ENCODE assay signal across 23 cellular contexts in the genomic region with DNA sequence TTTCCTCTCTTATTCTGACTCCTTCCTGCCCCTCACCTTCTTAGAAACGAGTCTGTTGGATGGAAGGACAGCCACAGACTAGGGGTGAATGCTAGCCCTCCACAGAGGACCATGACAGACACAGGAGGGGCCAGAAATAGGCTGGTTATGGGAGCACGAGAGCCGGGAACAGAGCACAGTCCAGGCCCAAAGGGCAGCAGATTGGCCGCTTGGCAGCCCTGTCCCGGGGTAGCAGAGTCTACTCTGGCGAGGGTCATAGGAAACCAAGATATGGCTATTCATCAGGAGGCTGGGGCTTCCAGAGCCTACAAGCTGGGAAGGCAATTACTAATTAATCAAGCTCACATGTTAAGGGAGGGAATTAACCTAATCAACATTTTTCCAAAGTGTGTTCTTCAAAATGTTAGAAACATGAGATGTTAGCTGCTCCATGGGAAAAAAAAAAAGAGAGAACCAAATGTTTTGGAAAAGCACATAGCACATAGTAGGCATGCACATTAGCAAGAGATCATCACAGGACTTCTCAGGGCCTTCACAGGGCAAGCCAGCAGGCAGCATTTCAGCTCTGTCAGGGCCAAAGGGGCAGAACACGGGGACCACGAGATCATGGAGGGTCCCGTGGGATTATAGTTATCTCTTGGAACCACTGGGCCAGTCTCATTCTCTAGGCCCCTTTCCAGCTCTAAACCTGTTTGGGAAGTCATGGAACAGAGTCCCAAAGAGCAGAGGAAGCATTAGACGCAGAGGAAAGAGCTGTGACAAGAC. TPM values are rescaled to one million over a fixed set of nuclear protein-coding genes. Genes with fewer than 3 reads are reported as not detected.
DNase-seq lines count a peak whose midpoint lies in the region; ATAC-seq, FAIRE-seq and TF ChIP-seq lines count a peak whose summit lies in the region.
"Had no signal": no experiment of that assay in that cellular context is flagged by ENCODE, and none has a peak within 500 bp of the region (broad histone marks: within the 10 kb centered on the region; RNA-seq: fewer than 3 reads in every experiment).

No MANE protein-coding gene starts in this region.

- H3K4me2 ChIP-seq in K562 (ENCODE audit: insufficient read depth, low read length): no peak overlapping the region
- H3K4me2 ChIP-seq: SK-N-SH had no signal

- no peaks in the 10 kb centered on the region for H3K4me1 Mint-ChIP-seq in Caco-2 (ENCODE audit: low read depth, unreplicated experiment)
- H3K4me1 Mint-ChIP-seq: activated naive CD8-positive, alpha-beta T cell treated with anti-CD3 and anti-CD28 coated beads, Interleukin-2, amount 50 U/mL, for 24 hours had no signal

- no peaks in the 10 kb centered on the region for H3K36me3 Mint-ChIP-seq in Caco-2 (ENCODE audit: insufficient read depth, unreplicated experiment)
- H3K36me3 Mint-ChIP-seq: CD8-positive, alpha-beta memory T cell had no signal

- H3K9ac ChIP-seq in K562 (ENCODE audit: insufficient read depth in 1 of 2, low read depth in 2 of 2, low read length in 2 of 2): no peak overlapping the region
- H3K9ac ChIP-seq: SK-N-SH had no signal

- ATAC-seq in K562: no peak
- ATAC-seq in left ventricle myocardium superior: peak; percentile 25
- ATAC-seq in sciatic nerve: no peak
- ATAC-seq: activated naive CD8-positive, alpha-beta T cell treated with anti-CD3 and anti-CD28 coated beads, Interleukin-2, amount 50 U/mL, for 24 hours; lower lobe of right lung had no signal

- DNase-seq in GM12892 (ENCODE audit: insufficient read length) (no peak), K562 (ENCODE audit: extremely low read depth in 1 of 4, low spot score in 3 of 4) (no peak), left ventricle myocardium superior (no peak), sciatic nerve (ENCODE audit: low spot score) (peak; percentile 33), thyroid gland (no peak), Caco-2 (no peak), NOMO-1 treated with DMSO at 0.1 percent for 48 hours (lab: John Stamatoyannopoulos, UW; ENCODE audit: unreplicated experiment) (no peak)
- DNase-seq in activated naive CD4-positive, alpha-beta T cell treated with Interleukin-2 at 50 U/mL for 16 hours: no peak
- DNase-seq: activated CD4-positive, alpha-beta T cell treated with anti-CD3 and anti-CD28 coated beads for 1 hour; activated naive CD8-positive, alpha-beta T cell treated with anti-CD3 and anti-CD28 coated beads, Interleukin-2, amount 50 U/mL, for 24 hours; brain microvascular endothelial cell; CD8-positive, alpha-beta memory T cell; DMS79; lower lobe of right lung; NCI-H1105; NCI-H524; SK-N-SH; stimulated activated CD4-positive, alpha-beta T cell treated with anti-CD3 and anti-CD28 coated beads, Interleukin-1b, Interleukin-23, amount 100 ng/mL, for 48 hours; stimulated activated naive CD4-positive, alpha-beta T cell had no signal

- H3K9me3 ChIP-seq in K562 (replicated peaks; ENCODE audit: control insufficient read depth, insufficient read depth, low read depth, low read length) (no peaks in the 10 kb centered on the region), thyroid gland (no peaks in the 10 kb centered on the region), Caco-2 (no peaks in the 10 kb centered on the region)
- H3K9me3 ChIP-seq: lower lobe of right lung, SK-N-SH, tibial artery had no signal

- CTCF ChIA-PET in K562 (lab: Yijun Ruan, JAX; ENCODE audit: low intra/inter-chr PET ratio): no interaction called here
- CTCF ChIA-PET in Caco-2 (lab: Charles Lee): no interaction called here

- in situ Hi-C loops in K562 (cut with MboI): no loop called here

- H3K9me1 ChIP-seq in K562 (ENCODE audit: control insufficient read depth, insufficient read depth, low read length): no peaks in the 10 kb centered on the region

- H4K20me1 ChIP-seq in K562 (replicated peaks; ENCODE audit: control insufficient read depth, insufficient read depth, low read length): no peaks in the 10 kb centered on the region; the same call in 1 of the 2 replicates

- no peak overlapping the region for H2AFZ ChIP-seq in K562 (ENCODE audit: low read depth, low read length)

- FAIRE-seq in GM12892 (lab: Jason Lieb, UNC) (peak; percentile 17), K562 (lab: Jason Lieb, UNC) (no peak)
- FAIRE-seq: islet of Langerhans had no signal

- H3K27me3 ChIP-seq in K562 (ENCODE audit: control insufficient read depth in 2 of 2, insufficient read depth in 2 of 2, low read length in 2 of 2): no peaks in the 10 kb centered on the region; a peak in 1 of 5 replicates
- H3K27me3 ChIP-seq in thyroid gland: no peaks in the 10 kb centered on the region
- H3K27me3 ChIP-seq in Caco-2 (replicated peaks; ENCODE audit: control insufficient read depth, insufficient read depth, low read length): no peaks in the 10 kb centered on the region
- H3K27me3 ChIP-seq: brain microvascular endothelial cell, tibial artery had no signal

- 14% methylated on average over 7 of the region's 10 CpGs for WGBS in K562 (ENCODE audit: insufficient coverage, low coverage, missing lambda C conversion rate)
- WGBS in thyroid gland, 2 donors: 71 to 76% methylated on average over 10 of the region's 10 CpGs

- no peak overlapping the region for H3K27ac ChIP-seq in K562 (ENCODE audit: extremely low read depth, low read depth, low read length)
- no peak overlapping the region for H3K27ac ChIP-seq in thyroid gland
- H3K27ac ChIP-seq: brain microvascular endothelial cell, lower lobe of right lung, tibial artery had no signal

- TF ChIP-seq CTCF in K562 (IDR thresholded peaks at IDR 0.05 in 2 of 3, conservative IDR thresholded peaks at IDR 0.05 in 1 of 3; ENCODE audit: insufficient read depth in 2 of 3, low read depth in 1 of 3, low read length in 3 of 3): no peak
- TF ChIP-seq CTCF in thyroid gland (IDR thresholded peaks at IDR 0.05): no peak
- TF ChIP-seq CTCF in Caco-2 (IDR thresholded peaks at IDR 0.05; ENCODE audit: insufficient read depth in 1 of 2, low read depth in 1 of 2, low read length in 1 of 2, severe bottlenecking in 1 of 2, unreplicated experiment in 1 of 2): no peak

- no peaks in the 10 kb centered on the region for H3K9me3 Mint-ChIP-seq in Caco-2 (ENCODE audit: unreplicated experiment)
- H3K9me3 Mint-ChIP-seq: activated naive CD8-positive, alpha-beta T cell treated with anti-CD3 and anti-CD28 coated beads, Interleukin-2, amount 50 U/mL, for 24 hours; activated T-helper 2 cell treated with anti-CD3 and anti-CD28 coated beads, Interferon-gamma antibody, Interleukin-2, Interleukin-4, amounts not matched to agents 10 μg/mL and 5 μg/mL and 100 μg/mL, durations not matched to agents 14 hours and 24 hours and 36 hours; CD8-positive, alpha-beta memory T cell had no signal

- no peaks in the 10 kb centered on the region for H3K36me3 ChIP-seq in K562 (ENCODE audit: control insufficient read depth, insufficient read depth, low read length)
- H3K36me3 ChIP-seq in thyroid gland: no peaks in the 10 kb centered on the region
- H3K36me3 ChIP-seq in Caco-2 (ENCODE audit: control insufficient read depth, insufficient read depth, low read length): no peaks in the 10 kb centered on the region
- H3K36me3 ChIP-seq: brain microvascular endothelial cell, lower lobe of right lung, tibial artery had no signal

- TF ChIP-seq EP300 in K562 (IDR thresholded peaks at IDR 0.05; ENCODE audit: low read length): no peak

- H3K4me1 ChIP-seq in K562 (replicated peaks in 1 of 2; ENCODE audit: control insufficient read depth in 2 of 2, insufficient read depth in 2 of 2, low read length in 2 of 2) (peaks cover 0 to 11% of the 10 kb centered on the region in 2 experiments; a peak in 4 of 5 replicates), thyroid gland (peaks cover 7 to 23% of the 10 kb centered on the region in 2 donors), Caco-2 (peaks cover 15% of the 10 kb centered on the region)

- no peaks in the 10 kb centered on the region for H3K79me2 ChIP-seq in K562 (ENCODE audit: control insufficient read depth, insufficient read depth, low read length)

- no TSS peak for BruUV-seq in K562 (replicated peaks; lab: Mats Ljungman, UMichigan)
- no TSS peak for BruUV-seq in Caco-2 (replicated peaks; lab: Mats Ljungman, UMichigan)

- intact Hi-C loops in K562 (cut with micrococcal nuclease) (no loop called here), left ventricle myocardium superior (cut with micrococcal nuclease) (no loop called here), sciatic nerve (cut with DNase I) (no loop called here), thyroid gland (cut with DNase I) (loop anchor here (2.0 kb wide), 1 partner anchor 15 kb away; no protein-coding TSS in a partner anchor), Caco-2 (cut with micrococcal nuclease; ENCODE audit: unreplicated experiment) (no loop called here)

- TF ChIP-seq POLR2A in GM12892 (IDR thresholded peaks at IDR 0.05; ENCODE audit: low read depth, low read length) (no peak), K562 (conservative IDR thresholded peaks at IDR 0.05) (no peak), thyroid gland (IDR thresholded peaks at IDR 0.05) (no peak)

- POLR2A ChIA-PET in K562 (lab: Yijun Ruan, JAX): interaction anchor here (0.6 to 1.0 kb wide), 2 partner anchors 27 to 32 kb away, joined by 3 read pairs; no protein-coding TSS in a partner anchor
- POLR2A ChIA-PET in Caco-2 (lab: Charles Lee): no interaction called here

- no peak for TF ChIP-seq RAD21 in K562 (CRISPR knock-in tag; conservative IDR thresholded peaks at IDR 0.05 in 1 of 2, IDR thresholded peaks at IDR 0.05 in 1 of 2)

- H3K4me3 Mint-ChIP-seq in Caco-2 (ENCODE audit: unreplicated experiment): no peak overlapping the region
- H3K4me3 Mint-ChIP-seq: activated naive CD8-positive, alpha-beta T cell treated with anti-CD3 and anti-CD28 coated beads, Interleukin-2, amount 50 U/mL, for 24 hours; CD8-positive, alpha-beta memory T cell had no signal

- H3K27ac Mint-ChIP-seq in Caco-2 (ENCODE audit: unreplicated experiment): no peak overlapping the region
- H3K27ac Mint-ChIP-seq: activated naive CD8-positive, alpha-beta T cell treated with anti-CD3 and anti-CD28 coated beads, Interleukin-2, amount 50 U/mL, for 24 hours; activated T-helper 2 cell treated with anti-CD3 and anti-CD28 coated beads, Interferon-gamma antibody, Interleukin-2, Interleukin-4, amounts not matched to agents 10 μg/mL and 5 μg/mL and 100 μg/mL, durations not matched to agents 14 hours and 24 hours and 36 hours had no signal

- no peaks in the 10 kb centered on the region for H3K27me3 Mint-ChIP-seq in Caco-2 (ENCODE audit: insufficient read depth, unreplicated experiment)
- H3K27me3 Mint-ChIP-seq: activated naive CD8-positive, alpha-beta T cell treated with anti-CD3 and anti-CD28 coated beads, Interleukin-2, amount 50 U/mL, for 24 hours had no signal

- H3K4me3 ChIP-seq in K562 (no peak overlapping the region), thyroid gland (replicated peaks in 1 of 3) (no peak overlapping the region), Caco-2 (ENCODE audit: low read depth, low read length) (no peak overlapping the region)
- H3K4me3 ChIP-seq: lower lobe of right lung, tibial artery had no signal

RNA-seq across cellular contexts. Expression of gene SEMA3G, which starts 13.3 kb away (rescaled TPM):
- not detected for polyA plus RNA-seq in GM12892 (2012; ENCODE audit: missing spikeins)
- total RNA-seq in K562 (2011; cell fraction: chromatin; rRNA removed; ENCODE audit: low replicate concordance): 0.16 TPM in 1 of 2 replicates, not detected in the other
- total RNA-seq in K562 (2011; cell fraction: nucleolus; rRNA removed): 0.13 and 0.33 TPM in 2 replicates
- total RNA-seq in K562 (2011; cell fraction: nucleoplasm; rRNA removed): 0.29 TPM in 1 of 2 replicates, not detected in the other
- total RNA-seq in K562 (2014; rRNA removed) (0.04 and 0.05 TPM in 2 replicates), K562 (2014; rRNA removed; fragmentation: Illumina TruSeq; extraction: Trizol) (not detected in 2 replicates), K562 (2015; rRNA removed; fragmentation: Illumina TruSeq; extraction: Trizol) (0.04 and 0.11 TPM in 2 replicates), K562 (2021) (0.07 TPM in 1 of 2 replicates, not detected in the other), left ventricle myocardium superior (9.1 TPM), sciatic nerve (38.3 TPM), thyroid gland (10 to 100 TPM in 2 of 4 donors, 1 to 10 TPM in 2; 3.7 to 18.6 (median 11.5) TPM), Caco-2 (2022) (0.28 and 0.32 TPM in 2 replicates)
- polyA plus RNA-seq in K562 (2011; rRNA removed) (0.11 TPM in 1 of 2 replicates, not detected in the other), K562 (2014; fragmentation: Illumina TruSeq; extraction: Trizol) (0.04 TPM in 1 of 2 replicates, not detected in the other), K562 (2014; fragmentation: Nextera tagmentation; extraction: Ambion mirVana) (not detected), K562 (2014; rRNA removed) (not detected in 2 replicates)
- 0.06 TPM in 1 of 2 replicates, not detected in the other for polyA plus RNA-seq in K562 (2011; cell fraction: cytosol; rRNA removed)
- 0.10 and 0.23 TPM in 2 replicates for polyA plus RNA-seq in K562 (2011; cell fraction: nucleus; rRNA removed)
- polyA plus RNA-seq in K562 (2012): 0.03 and 0.04 TPM in 2 replicates
- polyA minus RNA-seq in K562 (2011; rRNA and poly(A)+ RNA removed): not detected in 2 replicates
- polyA minus RNA-seq in K562 (2011; cell fraction: cytosol; rRNA and poly(A)+ RNA removed): not detected in 2 replicates
- polyA minus RNA-seq in K562 (2011; cell fraction: nucleus; rRNA and poly(A)+ RNA removed): 0.13 and 0.22 TPM in 2 replicates
- total RNA-seq: LHCN-M2 had no signal
- polyA plus RNA-seq: CD8-positive, alpha-beta memory T cell had no signal

RNA-seq across cellular contexts. Expression of gene PHF7, which starts 21.2 kb away (rescaled TPM):
- 8.6 TPM for polyA plus RNA-seq in GM12892 (2012; ENCODE audit: missing spikeins)
- total RNA-seq in K562 (2011; cell fraction: chromatin; rRNA removed; ENCODE audit: low replicate concordance): 31.9 and 35.6 TPM in 2 replicates
- 25.5 and 28.0 TPM in 2 replicates for total RNA-seq in K562 (2011; cell fraction: nucleolus; rRNA removed)
- total RNA-seq in K562 (2011; cell fraction: nucleoplasm; rRNA removed): 20.6 and 25.9 TPM in 2 replicates
- total RNA-seq in K562 (2014; rRNA removed) (16.8 and 21.5 TPM in 2 replicates), K562 (2014; rRNA removed; fragmentation: Illumina TruSeq; extraction: Trizol) (12.7 and 18.0 TPM in 2 replicates), K562 (2015; rRNA removed; fragmentation: Illumina TruSeq; extraction: Trizol) (19.0 and 20.2 TPM in 2 replicates), K562 (2021) (16.7 and 19.5 TPM in 2 replicates), left ventricle myocardium superior (13.1 TPM), sciatic nerve (11.4 TPM), thyroid gland (10 to 100 TPM in 2 of 4 donors, 1 to 10 TPM in 2; 3.6 to 14.5 (median 9.5) TPM), Caco-2 (2022) (2.4 and 4.1 TPM in 2 replicates)
- polyA plus RNA-seq in K562 (2011; rRNA removed) (27.5 and 28.3 TPM in 2 replicates), K562 (2014; fragmentation: Illumina TruSeq; extraction: Trizol) (18.3 and 18.4 TPM in 2 replicates), K562 (2014; fragmentation: Nextera tagmentation; extraction: Ambion mirVana) (1 to 10 TPM; 2.4 to 4.1 TPM), K562 (2014; rRNA removed) (28.7 and 29.1 TPM in 2 replicates)
- polyA plus RNA-seq in K562 (2011; cell fraction: cytosol; rRNA removed): 10.7 and 16.3 TPM in 2 replicates
- polyA plus RNA-seq in K562 (2011; cell fraction: nucleus; rRNA removed): 33.0 and 39.3 TPM in 2 replicates
- polyA plus RNA-seq in K562 (2012): 14.0 and 20.6 TPM in 2 replicates
- polyA minus RNA-seq in K562 (2011; rRNA and poly(A)+ RNA removed): 17.5 and 19.1 TPM in 2 replicates
- polyA minus RNA-seq in K562 (2011; cell fraction: cytosol; rRNA and poly(A)+ RNA removed): 7.0 and 9.6 TPM in 2 replicates
- 13.9 and 14.5 TPM in 2 replicates for polyA minus RNA-seq in K562 (2011; cell fraction: nucleus; rRNA and poly(A)+ RNA removed)

RNA-seq across cellular contexts. Expression of gene BAP1, which starts 21.8 kb away (rescaled TPM):
- 51.3 TPM for polyA plus RNA-seq in GM12892 (2012; ENCODE audit: missing spikeins)
- total RNA-seq in K562 (2011; cell fraction: chromatin; rRNA removed; ENCODE audit: low replicate concordance): 67.6 and 158 TPM in 2 replicates
- 94.0 and 97.9 TPM in 2 replicates for total RNA-seq in K562 (2011; cell fraction: nucleolus; rRNA removed)
- total RNA-seq in K562 (2011; cell fraction: nucleoplasm; rRNA removed): 61.2 and 63.2 TPM in 2 replicates
- 60.4 and 69.1 TPM in 2 replicates for total RNA-seq in K562 (2014; rRNA removed)
- total RNA-seq in K562 (2014; rRNA removed; fragmentation: Illumina TruSeq; extraction: Trizol): 21.6 and 25.8 TPM in 2 replicates
- total RNA-seq in K562 (2015; rRNA removed; fragmentation: Illumina TruSeq; extraction: Trizol): 35.4 and 37.5 TPM in 2 replicates
- 64.9 and 66.6 TPM in 2 replicates for total RNA-seq in K562 (2021)
- polyA plus RNA-seq in K562 (2011; rRNA removed): 51.8 and 56.1 TPM in 2 replicates
- polyA plus RNA-seq in K562 (2011; cell fraction: cytosol; rRNA removed): 55.1 and 78.1 TPM in 2 replicates
- polyA plus RNA-seq in K562 (2011; cell fraction: nucleus; rRNA removed): 152 and 164 TPM in 2 replicates
- 55.2 and 58.8 TPM in 2 replicates for polyA plus RNA-seq in K562 (2012)
- polyA plus RNA-seq in K562 (2014; fragmentation: Illumina TruSeq; extraction: Trizol): 37.5 and 48.7 TPM in 2 replicates
- 1 to 10 TPM; 3.4 to 5.4 TPM for polyA plus RNA-seq in K562 (2014; fragmentation: Nextera tagmentation; extraction: Ambion mirVana)
- polyA plus RNA-seq in K562 (2014; rRNA removed): 42.5 and 47.8 TPM in 2 replicates
- polyA minus RNA-seq in K562 (2011; rRNA and poly(A)+ RNA removed): 34.0 and 46.9 TPM in 2 replicates
- 28.6 and 32.7 TPM in 2 replicates for polyA minus RNA-seq in K562 (2011; cell fraction: cytosol; rRNA and poly(A)+ RNA removed)
- 43.1 and 47.4 TPM in 2 replicates for polyA minus RNA-seq in K562 (2011; cell fraction: nucleus; rRNA and poly(A)+ RNA removed)
- total RNA-seq in left ventricle myocardium superior: 57.9 TPM
- 59.5 TPM for total RNA-seq in sciatic nerve
- total RNA-seq in thyroid gland: 10 to 100 TPM; 66.7 to 78.4 (median 73.8) TPM
- total RNA-seq in Caco-2 (2022): 78.9 and 83.4 TPM in 2 replicates

RNA-seq across cellular contexts. Expression of gene TNNC1, which starts 22.2 kb away (rescaled TPM):
- polyA plus RNA-seq in GM12892 (2012; ENCODE audit: missing spikeins): 1.7 TPM
- total RNA-seq in K562 (2011; cell fraction: chromatin; rRNA removed; ENCODE audit: low replicate concordance): 0.65 TPM in 1 of 2 replicates, not detected in the other
- 1.0 and 1.3 TPM in 2 replicates for total RNA-seq in K562 (2011; cell fraction: nucleolus; rRNA removed)
- 2.7 TPM in 1 of 2 replicates, not detected in the other for total RNA-seq in K562 (2011; cell fraction: nucleoplasm; rRNA removed)
- total RNA-seq in K562 (2014; rRNA removed) (0.53 TPM in 1 of 2 replicates, not detected in the other), K562 (2014; rRNA removed; fragmentation: Illumina TruSeq; extraction: Trizol) (not detected in 2 replicates), K562 (2015; rRNA removed; fragmentation: Illumina TruSeq; extraction: Trizol) (not detected in 2 replicates), K562 (2021) (0.47 TPM in 1 of 2 replicates, not detected in the other), left ventricle myocardium superior (8,945 TPM), sciatic nerve (205 TPM), thyroid gland (10 to 100 TPM in 3 of 4 donors, 1 to 10 TPM in 1; 4.0 to 43.5 (median 13.9) TPM), Caco-2 (2022) (36.1 and 40.5 TPM in 2 replicates)
- polyA plus RNA-seq in K562 (2011; rRNA removed) (0.42 and 1.1 TPM in 2 replicates), K562 (2014; fragmentation: Illumina TruSeq; extraction: Trizol) (0.85 TPM in 1 of 2 replicates, not detected in the other), K562 (2014; fragmentation: Nextera tagmentation; extraction: Ambion mirVana) (under 1 TPM; 0.08 to 0.27 TPM), K562 (2014; rRNA removed) (0.78 TPM in 1 of 2 replicates, not detected in the other)
- 0.60 and 1.6 TPM in 2 replicates for polyA plus RNA-seq in K562 (2011; cell fraction: cytosol; rRNA removed)
- 3.3 and 6.2 TPM in 2 replicates for polyA plus RNA-seq in K562 (2011; cell fraction: nucleus; rRNA removed)
- polyA plus RNA-seq in K562 (2012): 0.12 and 0.65 TPM in 2 replicates
- 0.42 and 1.4 TPM in 2 replicates for polyA minus RNA-seq in K562 (2011; rRNA and poly(A)+ RNA removed)
- not detected in 2 replicates for polyA minus RNA-seq in K562 (2011; cell fraction: cytosol; rRNA and poly(A)+ RNA removed)
- polyA minus RNA-seq in K562 (2011; cell fraction: nucleus; rRNA and poly(A)+ RNA removed): 0.44 TPM in 1 of 2 replicates, not detected in the other
- polyA plus RNA-seq: CD8-positive, alpha-beta memory T cell had no signal

RNA-seq across cellular contexts. Expression of gene NISCH, which starts 23.8 kb away (rescaled TPM):
- 19.2 TPM for polyA plus RNA-seq in GM12892 (2012; ENCODE audit: missing spikeins)
- total RNA-seq in K562 (2011; cell fraction: chromatin; rRNA removed; ENCODE audit: low replicate concordance): 205 and 431 TPM in 2 replicates
- total RNA-seq in K562 (2011; cell fraction: nucleolus; rRNA removed): 200 and 220 TPM in 2 replicates
- 158 and 172 TPM in 2 replicates for total RNA-seq in K562 (2011; cell fraction: nucleoplasm; rRNA removed)
- 27.9 and 35.9 TPM in 2 replicates for total RNA-seq in K562 (2014; rRNA removed)
- total RNA-seq in K562 (2014; rRNA removed; fragmentation: Illumina TruSeq; extraction: Trizol): 13.9 and 16.1 TPM in 2 replicates
- 20.7 and 22.2 TPM in 2 replicates for total RNA-seq in K562 (2015; rRNA removed; fragmentation: Illumina TruSeq; extraction: Trizol)
- total RNA-seq in K562 (2021): 36.9 and 43.5 TPM in 2 replicates
- polyA plus RNA-seq in K562 (2011; rRNA removed): 34.6 and 52.5 TPM in 2 replicates
- 31.2 and 33.2 TPM in 2 replicates for polyA plus RNA-seq in K562 (2011; cell fraction: cytosol; rRNA removed)
- 303 and 415 TPM in 2 replicates for polyA plus RNA-seq in K562 (2011; cell fraction: nucleus; rRNA removed)
- 28.8 and 58.0 TPM in 2 replicates for polyA plus RNA-seq in K562 (2012)
- polyA plus RNA-seq in K562 (2014; fragmentation: Illumina TruSeq; extraction: Trizol): 23.4 and 28.3 TPM in 2 replicates
- under 1 TPM; 0.44 to 0.80 TPM for polyA plus RNA-seq in K562 (2014; fragmentation: Nextera tagmentation; extraction: Ambion mirVana)
- polyA plus RNA-seq in K562 (2014; rRNA removed): 37.5 and 42.4 TPM in 2 replicates
- polyA minus RNA-seq in K562 (2011; rRNA and poly(A)+ RNA removed): 35.4 and 47.8 TPM in 2 replicates
- polyA minus RNA-seq in K562 (2011; cell fraction: cytosol; rRNA and poly(A)+ RNA removed): 23.4 and 31.6 TPM in 2 replicates
- 68.9 and 75.8 TPM in 2 replicates for polyA minus RNA-seq in K562 (2011; cell fraction: nucleus; rRNA and poly(A)+ RNA removed)
- total RNA-seq in left ventricle myocardium superior: 48.3 TPM
- 163 TPM for total RNA-seq in sciatic nerve
- 10 to 100 TPM; 71.8 to 88.2 (median 86.2) TPM for total RNA-seq in thyroid gland
- total RNA-seq in Caco-2 (2022): 61.1 and 62.2 TPM in 2 replicates
